ENCODE assay signal across 11 cellular contexts in genomic region chr15:74179983-74180688, GRCh38. TPM values are rescaled to one million over a fixed set of nuclear protein-coding genes. Genes with fewer than 3 reads are reported as not detected.
DNase-seq lines count a peak whose midpoint lies in the region; ATAC-seq and TF ChIP-seq lines count a peak whose summit lies in the region.
"Had no signal": no experiment of that assay in that cellular context is flagged by ENCODE, and none has a peak within 500 bp of the region (broad histone marks: within the 10 kb centered on the region; RNA-seq: fewer than 3 reads in every experiment).

No MANE protein-coding gene starts in this region.

- 70 to 85% methylated on average over 13 of the region's 13 CpGs for WGBS in lung, 2 donors
- WGBS in urinary bladder, result 60% methylated on average over 13 of the region's 13 CpGs

- no peaks in the 10 kb centered on the region for H3K9me3 ChIP-seq in lung (ENCODE audit: control insufficient read depth in 2 of 2, insufficient read depth in 1 of 2, low read length in 1 of 2)

- H3K4me3 ChIP-seq in lung (no peak overlapping the region), urinary bladder (ENCODE audit: low read depth, low read length) (no peak overlapping the region)
- H3K4me3 ChIP-seq: SK-N-MC had no signal

- peak; percentile 16 for ATAC-seq in lung (ENCODE audit: insufficient read depth, low FRiP score)
- ATAC-seq in GM19395 (IDR thresholded peaks at IDR 0.05; ENCODE audit: unreplicated experiment), result no peak
- no peak for ATAC-seq in activated naive CD4-positive, alpha-beta T cell treated with anti-CD3 and anti-CD28 coated beads, Interleukin-2, amount 50 U/mL, for 72 hours
- ATAC-seq in HG03571 (IDR thresholded peaks at IDR 0.05; ENCODE audit: unreplicated experiment), result no peak

- H3K27me3 ChIP-seq in lung (ENCODE audit: control insufficient read depth, insufficient read depth), result no peaks in the 10 kb centered on the region

- no peak overlapping the region for H3K27ac Mint-ChIP-seq in activated naive CD4-positive, alpha-beta T cell treated with anti-CD3 and anti-CD28 coated beads, Interleukin-2, amount 50 U/mL, for 72 hours

- H3K4me1 ChIP-seq in lung (ENCODE audit: control insufficient read depth in 2 of 2, insufficient read depth in 2 of 2, low read length in 2 of 2), result peaks cover 0 to 22% of the 10 kb centered on the region in 2 donors
- no peaks in the 10 kb centered on the region for H3K4me1 ChIP-seq in urinary bladder (ENCODE audit: insufficient read depth)

- no peaks in the 10 kb centered on the region for H3K36me3 ChIP-seq in lung (ENCODE audit: control insufficient read depth in 2 of 2, insufficient read depth in 2 of 2, low read length in 2 of 2)
- H3K36me3 ChIP-seq in urinary bladder (ENCODE audit: insufficient read depth), result no peaks in the 10 kb centered on the region

- H3K9me3 Mint-ChIP-seq in activated naive CD4-positive, alpha-beta T cell treated with anti-CD3 and anti-CD28 coated beads, Interleukin-2, amount 50 U/mL, for 72 hours, result no peaks in the 10 kb centered on the region

- no peaks in the 10 kb centered on the region for H3K36me3 Mint-ChIP-seq in activated naive CD4-positive, alpha-beta T cell treated with anti-CD3 and anti-CD28 coated beads, Interleukin-2, amount 50 U/mL, for 72 hours

- TF ChIP-seq CTCF in lung (IDR thresholded peaks at IDR 0.05; ENCODE audit: control extremely low read depth, extremely low read depth), result no peak

- peak; percentile 22 to 61 for DNase-seq in NCI-H524 (lab: John Stamatoyannopoulos, UW)
- no peak for DNase-seq in NCI-H524 treated with DMSO at 0.1 percent for 48 hours (lab: John Stamatoyannopoulos, UW)
- no peak for DNase-seq in lung (ENCODE audit: low spot score)
- no peak for DNase-seq in activated naive CD4-positive, alpha-beta T cell treated with anti-CD3 and anti-CD28 coated beads, Interleukin-2, amount 50 U/mL, for 72 hours (ENCODE audit: low spot score in 2 of 2)

- H3K27ac ChIP-seq in cingulate gyrus (ENCODE audit: low read depth, low read length) (peak overlapping the region; percentile 47), lung (ENCODE audit: low read depth in 1 of 2, low read length in 1 of 2) (peak overlapping the region; percentile 34 to 58), urinary bladder (ENCODE audit: low read depth) (peak overlapping the region; percentile 42)
- H3K27ac ChIP-seq: SK-N-MC had no signal

RNA-seq across cellular contexts. Expression of gene ISLR, which starts 6.6 kb away (rescaled TPM):
- total RNA-seq in lung (10 to 100 TPM; 14.6 to 30.4 TPM), urinary bladder (110 TPM)
- polyA plus RNA-seq in lung (10 to 100 TPM in 1 of 2 donors, 1 to 10 TPM in 1; 2.8 to 13.8 TPM), urinary bladder (82.1 TPM)
- total RNA-seq in activated naive CD4-positive, alpha-beta T cell treated with anti-CD3 and anti-CD28 coated beads, Interleukin-2, amount 50 U/mL, for 72 hours, result not detected

RNA-seq across cellular contexts. Expression of gene STRA6, which starts 22.5 kb away (rescaled TPM):
- 1 to 10 TPM in 1 of 2 donors, under 1 TPM in 1; 0.40 to 2.6 TPM for total RNA-seq in lung
- polyA plus RNA-seq in lung, result 1 to 10 TPM in 1 of 2 donors, under 1 TPM in 1; 0.49 to 1.1 TPM
- 21.9 TPM for total RNA-seq in urinary bladder
- 2.2 TPM for polyA plus RNA-seq in urinary bladder
- under 1 TPM in 1 of 2 donors, not detected in 1; 0.14 TPM for total RNA-seq in activated naive CD4-positive, alpha-beta T cell treated with anti-CD3 and anti-CD28 coated beads, Interleukin-2, amount 50 U/mL, for 72 hours

RNA-seq across cellular contexts. Expression of gene ISLR2, which starts 49.8 kb away (rescaled TPM):
- 10 to 100 TPM in 1 of 2 donors, under 1 TPM in 1; 0.31 to 10.2 TPM for total RNA-seq in lung
- polyA plus RNA-seq in lung, result under 1 TPM; 0.31 to 0.51 TPM
- total RNA-seq in urinary bladder, result 2.9 TPM
- polyA plus RNA-seq in urinary bladder, result 2.0 TPM
- not detected for total RNA-seq in activated naive CD4-positive, alpha-beta T cell treated with anti-CD3 and anti-CD28 coated beads, Interleukin-2, amount 50 U/mL, for 72 hours

RNA-seq across cellular contexts. Expression of gene CCDC33, which starts 56.0 kb away (rescaled TPM):
- total RNA-seq in lung, result 10 to 100 TPM in 1 of 2 donors, 1 to 10 TPM in 1; 6.2 to 12.1 TPM
- 10 to 100 TPM in 1 of 2 donors, 1 to 10 TPM in 1; 4.3 to 14.1 TPM for polyA plus RNA-seq in lung
- 0.42 TPM for total RNA-seq in urinary bladder
- 0.25 TPM for polyA plus RNA-seq in urinary bladder
- not detected for total RNA-seq in activated naive CD4-positive, alpha-beta T cell treated with anti-CD3 and anti-CD28 coated beads, Interleukin-2, amount 50 U/mL, for 72 hours
- total RNA-seq: A673, lower leg skin had no signal

Comparison
In these comparisons a context has a peak if more than half of its experiments do, and no peak if none do; other contexts are left out.
1. DNase-seq: peak in NCI-H524 (2 of 2); none in NCI-H524 treated with DMSO at 0.1 percent for 48 hours (single experiment), lung (single experiment) and activated naive CD4-positive, alpha-beta T cell treated with anti-CD3 and anti-CD28 coated beads, Interleukin-2, amount 50 U/mL, for 72 hours (0 of 2).
2. RNA of gene ISLR, which starts 6.6 kb away (total RNA-seq): 110 TPM in urinary bladder (single experiment) and 14.6 to 30.4 TPM in lung; not detected in activated naive CD4-positive, alpha-beta T cell treated with anti-CD3 and anti-CD28 coated beads, Interleukin-2, amount 50 U/mL, for 72 hours; every median in the first group is over 10 times any median in the second.
3. Peak in every context shown above with its lines, with median percentiles within 50 percentile points of each other: H3K27ac ChIP-seq.